Comparison of ENCODE assay signal across 20 cellular contexts in the genomic region with DNA sequence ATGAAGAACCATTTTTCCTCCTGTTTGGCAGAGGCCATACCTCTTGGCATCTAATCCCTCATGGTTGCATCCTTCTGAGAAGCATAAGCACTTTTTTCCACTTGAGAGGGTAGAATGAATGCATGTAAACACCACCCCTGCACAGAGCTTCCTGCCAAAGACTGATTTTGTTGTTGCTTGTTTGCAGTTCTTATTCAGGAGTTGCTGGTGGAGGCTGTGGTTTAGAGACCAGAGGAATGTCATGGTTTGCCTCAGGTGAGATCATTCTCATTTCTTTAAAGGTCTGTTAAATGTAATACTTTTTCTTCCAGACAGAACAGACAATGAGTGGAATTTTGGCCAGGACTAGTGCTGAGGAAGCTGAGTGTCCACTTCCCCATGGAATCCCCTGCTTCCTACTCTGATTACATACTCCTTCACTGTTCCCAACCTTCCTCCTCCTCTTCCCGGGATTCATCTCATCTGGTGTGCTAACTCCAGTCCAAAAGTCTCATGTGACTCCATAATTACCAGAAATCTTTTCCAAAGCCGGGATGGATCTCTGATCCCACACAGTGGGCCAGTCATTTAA. TPM values are rescaled to one million over a fixed set of nuclear protein-coding genes. Genes with fewer than 3 reads are reported as not detected.
DNase-seq lines count a peak whose midpoint lies in the region; ATAC-seq and TF ChIP-seq lines count a peak whose summit lies in the region.
"Had no signal": no experiment of that assay in that cellular context is flagged by ENCODE, and none has a peak within 500 bp of the region (broad histone marks: within the 10 kb centered on the region; RNA-seq: fewer than 3 reads in every experiment).

No MANE protein-coding gene starts in this region.

- peaks cover 18% of the 10 kb centered on the region for H3K4me1 ChIP-seq in KMS-11 (ENCODE audit: low read depth, poor library complexity, severe bottlenecking)
- H3K4me1 ChIP-seq in mesenchymal stem cell (ENCODE audit: control insufficient read depth, insufficient read depth, low read depth, low read length) = peaks cover 4% of the 10 kb centered on the region
- H3K4me1 ChIP-seq in tibial artery = peaks cover 0 to 22% (median 13%) of the 10 kb centered on the region in 4 donors
- H3K4me1 ChIP-seq: parathyroid adenoma had no signal

- peaks cover 2% of the 10 kb centered on the region for H3K79me1 ChIP-seq in mesenchymal stem cell (replicated peaks; ENCODE audit: low read length, poor library complexity, severe bottlenecking)

- H2AFZ ChIP-seq in KMS-11 (ENCODE audit: low read depth) (peak overlapping the region; percentile 15; the same call in 1 of the 2 replicates), mesenchymal stem cell (ENCODE audit: low read depth, low read length) (no peak overlapping the region)
- H2AFZ ChIP-seq: parathyroid adenoma had no signal

- no peak overlapping the region for H3K18ac ChIP-seq in mesenchymal stem cell (ENCODE audit: low read depth in 1 of 2, low read length in 2 of 2)

- H2BK120ac ChIP-seq in mesenchymal stem cell (ENCODE audit: low read depth, low read length) = no peak overlapping the region

- intact Hi-C loops in tibial artery (cut with DNase I; ENCODE audit: low total_unique reads) = no loop called here

- H2BK12ac ChIP-seq in mesenchymal stem cell (ENCODE audit: low read length in 2 of 2) = no peak overlapping the region

- no peaks in the 10 kb centered on the region for H3K79me2 ChIP-seq in KMS-11 (ENCODE audit: insufficient read depth, low read depth)
- H3K79me2 ChIP-seq: parathyroid adenoma had no signal

- H3K4me3 ChIP-seq in AG10803 (ENCODE audit: low read length) (no peak overlapping the region), KMS-11 (IDR thresholded peaks at IDR 0.05; ENCODE audit: insufficient read depth, low read depth, low read length) (no peak overlapping the region), astrocyte of the cerebellum (ENCODE audit: low read depth, low read length) (no peak overlapping the region), mesenchymal stem cell (ENCODE audit: insufficient read depth in 1 of 2, low read depth in 1 of 2, low read length in 2 of 2) (no peak overlapping the region), tibial artery (no peak overlapping the region)
- H3K4me3 ChIP-seq: ascending aorta, heart left ventricle, smooth muscle cell, upper lobe of right lung had no signal

- no peak overlapping the region for H2BK15ac ChIP-seq in mesenchymal stem cell (ENCODE audit: low read depth, poor library complexity, severe bottlenecking)

- H3K4me2 ChIP-seq in KMS-11 = peak overlapping the region; percentile 44
- no peak overlapping the region for H3K4me2 ChIP-seq in mesenchymal stem cell (ENCODE audit: low read length, poor library complexity, severe bottlenecking)
- H3K4me2 ChIP-seq: smooth muscle cell had no signal

- H3K9me3 ChIP-seq in mesenchymal stem cell (ENCODE audit: control insufficient read depth, low read length) (peaks cover 7% of the 10 kb centered on the region), tibial artery (peaks cover 0 to 5% (median 0%) of the 10 kb centered on the region in 3 donors)
- H3K9me3 ChIP-seq: ascending aorta, upper lobe of right lung had no signal

- H3K23ac ChIP-seq in mesenchymal stem cell (ENCODE audit: low read length in 2 of 2) = no peak overlapping the region

- H3K27ac ChIP-seq in KMS-11 = peak overlapping the region; percentile 21; the same call in 1 of the 2 replicates
- peak overlapping the region; percentile 71 for H3K27ac ChIP-seq in mesenchymal stem cell (ENCODE audit: low read length, poor library complexity, severe bottlenecking)
- no peak overlapping the region for H3K27ac ChIP-seq in tibial artery
- H3K27ac ChIP-seq: ascending aorta, parathyroid adenoma, upper lobe of right lung had no signal

- no peak overlapping the region for H4K91ac ChIP-seq in mesenchymal stem cell (ENCODE audit: low read length)

- H3K9ac ChIP-seq in KMS-11 = no peak overlapping the region
- no peak overlapping the region for H3K9ac ChIP-seq in mesenchymal stem cell (ENCODE audit: low read length)
- H3K9ac ChIP-seq: parathyroid adenoma had no signal

- no peaks in the 10 kb centered on the region for H3K27me3 ChIP-seq in KMS-11 (ENCODE audit: insufficient read depth, low read depth)
- H3K27me3 ChIP-seq in mesenchymal stem cell (ENCODE audit: control insufficient read depth in 1 of 2, insufficient read depth in 1 of 2, low read length in 2 of 2) = no peaks in the 10 kb centered on the region
- no peaks in the 10 kb centered on the region for H3K27me3 ChIP-seq in tibial artery
- H3K27me3 ChIP-seq: ascending aorta, upper lobe of right lung had no signal

- no peaks in the 10 kb centered on the region for H4K20me1 ChIP-seq in KMS-11 (ENCODE audit: insufficient read depth)

- in situ Hi-C loops in astrocyte of the cerebellum (cut with HindIII; ENCODE audit: low sequenced_read_pairs) = no loop called here

- H2AK5ac ChIP-seq in mesenchymal stem cell (ENCODE audit: low read length, severe bottlenecking) = peak overlapping the region; percentile 8

- 95% methylated on average over 2 of the region's 2 CpGs for WGBS in mesenchymal stem cell

- ATAC-seq in HG02870 (IDR thresholded peaks at IDR 0.05; ENCODE audit: unreplicated experiment) = no peak
- ATAC-seq: left colon; stimulated activated memory B cell treated with anti-CD40 and anti-IgM and Interleukin-4, amounts not matched to agents 10 μg/mL and 1 μg/mL and 100 μg/mL, for 72 hours; upper lobe of right lung had no signal

- no peak overlapping the region for H3K4ac ChIP-seq in mesenchymal stem cell (ENCODE audit: low read depth in 1 of 2, low read length in 2 of 2)

- H3K14ac ChIP-seq in mesenchymal stem cell (ENCODE audit: low read length in 2 of 2) = no peak overlapping the region

- no peak overlapping the region for H4K8ac ChIP-seq in mesenchymal stem cell (ENCODE audit: low read length)

- H2BK5ac ChIP-seq in mesenchymal stem cell (ENCODE audit: low read depth, low read length, poor library complexity, severe bottlenecking) = no peak overlapping the region

- H3K36me3 ChIP-seq in KMS-11 (ENCODE audit: insufficient read depth) = no peaks in the 10 kb centered on the region
- H3K36me3 ChIP-seq in mesenchymal stem cell (ENCODE audit: control insufficient read depth in 1 of 2, insufficient read depth in 2 of 2, low read depth in 1 of 2, low read length in 2 of 2) = no peaks in the 10 kb centered on the region
- peaks cover 0 to 4% (median 0%) of the 10 kb centered on the region in 3 donors for H3K36me3 ChIP-seq in tibial artery
- H3K36me3 ChIP-seq: ascending aorta, heart left ventricle, upper lobe of right lung had no signal

- DNase-seq in AG10803 (ENCODE audit: low read depth) (peak; percentile 66), astrocyte of the cerebellum (ENCODE audit: low read depth) (peak; percentile 95), mesenchymal stem cell (peak; percentile 46), ureter (ENCODE audit: low spot score) (no peak), NCI-H510A treated with DMSO at 0.1 percent for 48 hours (lab: John Stamatoyannopoulos, UW) (no peak), tibial artery (no peak)
- DNase-seq: activated CD4-positive, alpha-beta T cell treated with anti-CD3 and anti-CD28 coated beads for 1 hour; cortex of kidney; erythroblast; heart left ventricle; left colon; NCI-H187; T-helper 2 cell; upper lobe of right lung had no signal

- TF ChIP-seq CTCF in AG10803 (conservative IDR thresholded peaks at IDR 0.05; ENCODE audit: low read length) = no peak
- TF ChIP-seq CTCF in KMS-11 (conservative IDR thresholded peaks at IDR 0.05; ENCODE audit: low read depth, low read length) = no peak
- no peak for TF ChIP-seq CTCF in astrocyte of the cerebellum (IDR thresholded peaks at IDR 0.05; ENCODE audit: low read depth, low read length, missing control alignments)
- no peak for TF ChIP-seq CTCF in tibial artery (IDR thresholded peaks at IDR 0.05)

RNA-seq across cellular contexts. Expression of a gene that starts 3.3 kb away (rescaled TPM):
- polyA plus RNA-seq in mesenchymal stem cell (2013, experiment 1 of 2) = 32.2 TPM
- 29.1 TPM for polyA plus RNA-seq in mesenchymal stem cell (2013, experiment 2 of 2)
- 61.2 TPM for total RNA-seq in ureter

Comparison
In these comparisons a context has a peak if more than half of its experiments do, and no peak if none do; other contexts are left out.
1. DNase-seq: peak in AG10803 (single experiment), astrocyte of the cerebellum (single experiment) and mesenchymal stem cell (single experiment); none in ureter (single experiment), NCI-H510A treated with DMSO at 0.1 percent for 48 hours (single experiment) and tibial artery (0 of 2).
2. H3K27ac ChIP-seq: peak in KMS-11 (single experiment) and mesenchymal stem cell (single experiment); none in tibial artery (0 of 2).